Comparison of ENCODE assay signal across 8 cellular contexts in genomic region chr17:38705523-38705802, GRCh38. TPM values are rescaled to one million over a fixed set of nuclear protein-coding genes. Genes with fewer than 3 reads are reported as not detected.
A peak's percentile ranks its signal among the peaks of the same experiment; 100 is the strongest.
DNase-seq lines count a peak whose midpoint lies in the region; FAIRE-seq and TF ChIP-seq lines count a peak whose summit lies in the region.

No MANE protein-coding gene starts in this region.

- CTCF ChIA-PET in AG04449 (lab: Yijun Ruan, JAX): interaction anchor here (1.5 kb wide), 1 partner anchor 18 kb away, joined by 4 read pairs; no protein-coding TSS in a partner anchor

- H3K4me1 ChIP-seq in mononuclear cell (ENCODE audit: insufficient read depth, low read length): peaks cover 60% of the 10 kb centered on the region

- DNase-seq in AG04449 (ENCODE audit: low read depth, low spot score): no peak
- DNase-seq in HTR-8/SVneo (ENCODE audit: insufficient read length, low spot score): peak; percentile 51
- DNase-seq in brain microvascular endothelial cell: no peak
- DNase-seq in DMS79 (lab: John Stamatoyannopoulos, UW): no peak
- no peak for DNase-seq in AML-193 (lab: John Stamatoyannopoulos, UW)
- DNase-seq in Kasumi-1 (lab: John Stamatoyannopoulos, UW): no peak
- no peak for DNase-seq in A172 (ENCODE audit: low spot score)

- FAIRE-seq in HTR-8/SVneo (lab: Jason Lieb, UNC): no peak

- no peaks in the 10 kb centered on the region for H3K27me3 ChIP-seq in brain microvascular endothelial cell (replicated peaks)
- H3K27me3 ChIP-seq in mononuclear cell (ENCODE audit: insufficient read depth, low read length): no peaks in the 10 kb centered on the region

- no peaks in the 10 kb centered on the region for H3K36me3 ChIP-seq in brain microvascular endothelial cell (replicated peaks)

- in situ Hi-C loops in brain microvascular endothelial cell (cut with HindIII; ENCODE audit: low pct_ligation_motif_present, low sequenced_read_pairs): no loop called here

- TF ChIP-seq CTCF in AG04449 (IDR thresholded peaks at IDR 0.05; ENCODE audit: insufficient read depth, low read length, missing control alignments): no peak
- TF ChIP-seq CTCF in brain microvascular endothelial cell (IDR thresholded peaks at IDR 0.05; ENCODE audit: low read depth, low read length, missing control alignments): no peak

- H3K4me3 ChIP-seq in AG04449 (ENCODE audit: low read depth, low read length) (peak overlapping the region; percentile 76), brain microvascular endothelial cell (ENCODE audit: low read depth, low read length) (peak overlapping the region; percentile 62), mononuclear cell (ENCODE audit: low read length) (peak overlapping the region; percentile 61)

- H3K9me3 ChIP-seq in mononuclear cell (ENCODE audit: low read depth, low read length): no peaks in the 10 kb centered on the region

- H3K27ac ChIP-seq in brain microvascular endothelial cell: no peak overlapping the region

- POLR2A ChIA-PET in AG04449 (lab: Yijun Ruan, JAX): no interaction called here

RNA-seq across cellular contexts. Expression of gene MLLT6, which starts 0.4 kb away (rescaled TPM):
- 95.9 TPM for total RNA-seq in mononuclear cell
- total RNA-seq in A172 (2014; rRNA removed; shearing (Covaris generic)): 17.4 and 21.4 TPM in 2 replicates

RNA-seq across cellular contexts. Expression of gene CISD3, which starts 24.7 kb away (rescaled TPM):
- 1.8 TPM for total RNA-seq in mononuclear cell
- 7.5 and 12.4 TPM in 2 replicates for total RNA-seq in A172 (2014; rRNA removed; shearing (Covaris generic))

RNA-seq across cellular contexts. Expression of gene EPOP, which starts 30.7 kb away (rescaled TPM):
- total RNA-seq in mononuclear cell: 0.63 TPM
- total RNA-seq in A172 (2014; rRNA removed; shearing (Covaris generic)): 3.0 and 3.7 TPM in 2 replicates

RNA-seq across cellular contexts. Expression of gene PCGF2, which starts 42.7 kb away (rescaled TPM):
- not detected for total RNA-seq in mononuclear cell
- 8.2 and 9.9 TPM in 2 replicates for total RNA-seq in A172 (2014; rRNA removed; shearing (Covaris generic))

RNA-seq across cellular contexts. Expression of gene PSMB3, which starts 47.1 kb away (rescaled TPM):
- 95.5 TPM for total RNA-seq in mononuclear cell
- total RNA-seq in A172 (2014; rRNA removed; shearing (Covaris generic)): 484 and 521 TPM in 2 replicates
